11 cellular contexts compared by ENCODE assay signal in the genomic region with DNA sequence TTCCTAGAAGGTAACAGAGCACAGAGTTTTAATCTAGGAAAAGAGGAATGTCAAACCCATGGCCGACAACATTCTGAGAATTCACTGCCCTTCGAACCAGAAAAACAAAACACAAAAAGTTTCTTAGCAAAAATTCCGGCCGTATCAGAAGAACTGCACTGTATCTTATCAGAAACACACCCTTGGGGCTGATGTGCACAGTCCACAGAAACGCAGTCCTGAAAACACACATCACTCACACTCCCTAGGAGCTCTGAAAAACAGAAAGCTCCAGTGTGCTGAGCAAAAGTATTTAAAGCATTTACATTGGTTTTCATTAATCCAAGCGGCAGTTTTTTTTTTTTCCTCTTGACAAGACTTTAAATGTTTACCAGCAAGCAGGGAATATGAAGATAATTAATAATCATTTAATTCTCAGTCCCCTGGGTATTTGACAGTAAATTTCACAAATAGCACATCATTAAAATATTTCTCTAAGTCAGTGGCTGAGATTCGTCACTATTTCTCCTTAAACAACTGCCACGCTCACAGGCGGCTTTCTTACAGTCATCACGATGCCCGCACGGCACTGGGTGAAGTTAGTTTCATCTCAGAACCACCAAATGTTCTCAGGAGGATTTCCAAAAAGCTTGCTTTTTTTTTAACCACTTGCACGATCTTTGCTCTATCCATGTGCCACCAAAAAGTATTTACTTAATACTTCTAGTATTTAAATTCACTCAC. TPM values are rescaled to one million over a fixed set of nuclear protein-coding genes. Genes with fewer than 3 reads are reported as not detected.
DNase-seq lines count a peak whose midpoint lies in the region; ATAC-seq and TF ChIP-seq lines count a peak whose summit lies in the region.
"Had no signal": no experiment of that assay in that cellular context is flagged by ENCODE, and none has a peak within 500 bp of the region (broad histone marks: within the 10 kb centered on the region; RNA-seq: fewer than 3 reads in every experiment).

No MANE protein-coding gene starts in this region.

- no peaks in the 10 kb centered on the region for H3K27me3 Mint-ChIP-seq in activated T-helper 17 cell treated with anti-CD3 and anti-CD28 coated beads, Interleukin-2, amount 50 U/mL, for 72 hours

- H3K9me3 Mint-ChIP-seq in activated T-helper 17 cell treated with anti-CD3 and anti-CD28 coated beads, Interleukin-2, amount 50 U/mL, for 72 hours = no peaks in the 10 kb centered on the region
- H3K9me3 Mint-ChIP-seq: CD14-positive monocyte had no signal

- H3K9me3 ChIP-seq in left ventricle myocardium inferior (replicated peaks) (no peaks in the 10 kb centered on the region), left lung (no peaks in the 10 kb centered on the region), thoracic aorta (no peaks in the 10 kb centered on the region), suprapubic skin (no peaks in the 10 kb centered on the region)

- peak overlapping the region; percentile 99 for H3K27ac Mint-ChIP-seq in activated T-helper 17 cell treated with anti-CD3 and anti-CD28 coated beads, Interleukin-2, amount 50 U/mL, for 72 hours

- H3K4me1 Mint-ChIP-seq in activated T-helper 17 cell treated with anti-CD3 and anti-CD28 coated beads, Interleukin-2, amount 50 U/mL, for 72 hours = peaks cover 68% of the 10 kb centered on the region

- TF ChIP-seq CTCF in left ventricle myocardium inferior (IDR thresholded peaks at IDR 0.05; ENCODE audit: borderline replicate concordance) (no peak), left lung (IDR thresholded peaks at IDR 0.05) (no peak), thoracic aorta (IDR thresholded peaks at IDR 0.05) (no peak), suprapubic skin (IDR thresholded peaks at IDR 0.05) (no peak)

- ATAC-seq in left cardiac atrium = peak; percentile 39 to 44
- ATAC-seq in activated T-helper 17 cell treated with anti-CD3 and anti-CD28 coated beads, Interleukin-2, amount 50 U/mL, for 72 hours (replicated peaks) = peak; percentile 45
- peak; percentile 42 for ATAC-seq in left lung
- ATAC-seq in thoracic aorta (ENCODE audit: insufficient number of reproducible peaks, low FRiP score, low read depth) = no peak
- ATAC-seq in HG02973 (IDR thresholded peaks at IDR 0.05; ENCODE audit: unreplicated experiment) = no peak
- ATAC-seq in HG03108 (IDR thresholded peaks at IDR 0.05; ENCODE audit: unreplicated experiment) = no peak

- DNase-seq in left cardiac atrium (no peak), left ventricle myocardium inferior (no peak), left lung (no peak), thoracic aorta (ENCODE audit: low spot score) (no peak), suprapubic skin (ENCODE audit: low spot score in 2 of 2) (no peak)
- DNase-seq: retina had no signal

- no peak for TF ChIP-seq POLR2A in suprapubic skin (IDR thresholded peaks at IDR 0.05)

- peak overlapping the region; percentile 88 for H3K4me3 Mint-ChIP-seq in activated T-helper 17 cell treated with anti-CD3 and anti-CD28 coated beads, Interleukin-2, amount 50 U/mL, for 72 hours
- H3K4me3 Mint-ChIP-seq: CD14-positive monocyte had no signal

- no peaks in the 10 kb centered on the region for H3K27me3 ChIP-seq in left ventricle myocardium inferior (ENCODE audit: low read depth)
- no peaks in the 10 kb centered on the region for H3K27me3 ChIP-seq in left lung
- no peaks in the 10 kb centered on the region for H3K27me3 ChIP-seq in thoracic aorta (replicated peaks; ENCODE audit: insufficient read depth)
- no peaks in the 10 kb centered on the region for H3K27me3 ChIP-seq in suprapubic skin

- intact Hi-C loops in left cardiac atrium (cut with DNase I) = no loop called here
- intact Hi-C loops in left ventricle myocardium inferior (cut with micrococcal nuclease) = no loop called here
- intact Hi-C loops in left lung (cut with DNase I) = no loop called here

- H3K4me3 ChIP-seq in left ventricle myocardium inferior (no peak overlapping the region), left lung (no peak overlapping the region), thoracic aorta (peak overlapping the region; percentile 58), suprapubic skin (no peak overlapping the region)

- H3K4me1 ChIP-seq in left ventricle myocardium inferior (peaks cover 53% of the 10 kb centered on the region), left lung (peaks cover 0 to 36% of the 10 kb centered on the region in 2 donors), thoracic aorta (ENCODE audit: control insufficient read depth in 1 of 2, low read depth in 2 of 2) (peaks cover 16 to 33% of the 10 kb centered on the region in 2 donors), suprapubic skin (peaks cover 36% of the 10 kb centered on the region)

- WGBS in suprapubic skin = 63% methylated on average over 13 of the region's 13 CpGs

- TF ChIP-seq EP300 in suprapubic skin (IDR thresholded peaks at IDR 0.05) = no peak

- peaks cover 70% of the 10 kb centered on the region for H3K36me3 Mint-ChIP-seq in activated T-helper 17 cell treated with anti-CD3 and anti-CD28 coated beads, Interleukin-2, amount 50 U/mL, for 72 hours (ENCODE audit: low read depth)
- H3K36me3 Mint-ChIP-seq: CD14-positive monocyte had no signal

- H3K27ac ChIP-seq in left ventricle myocardium inferior (replicated peaks) (no peak overlapping the region), left lung (no peak overlapping the region), thoracic aorta (peak overlapping the region in 1 of 2 donors; percentile 40), suprapubic skin (no peak overlapping the region)
- H3K27ac ChIP-seq: KMS-11 had no signal

- H3K36me3 ChIP-seq in left ventricle myocardium inferior (no peaks in the 10 kb centered on the region), left lung (no peaks in the 10 kb centered on the region), thoracic aorta (no peaks in the 10 kb centered on the region), suprapubic skin (no peaks in the 10 kb centered on the region)

RNA-seq across cellular contexts. Expression of a gene that starts 13.3 kb away (rescaled TPM):
- total RNA-seq in left cardiac atrium = 1 to 10 TPM; 5.7 to 7.0 TPM
- 4.2 TPM for total RNA-seq in left ventricle myocardium inferior
- total RNA-seq in activated T-helper 17 cell treated with anti-CD3 and anti-CD28 coated beads, Interleukin-2, amount 50 U/mL, for 72 hours = 10 to 100 TPM; 29.4 to 41.1 TPM
- 1 to 10 TPM; 5.3 to 6.9 TPM for total RNA-seq in left lung
- total RNA-seq in thoracic aorta = 10 to 100 TPM; 11.9 to 24.5 TPM
- 10 to 100 TPM in 2 of 4 donors, 1 to 10 TPM in 2; 5.4 to 15.7 (median 8.4) TPM for total RNA-seq in suprapubic skin

Comparison
In these comparisons a context has a peak if more than half of its experiments do, and no peak if none do; other contexts are left out.
1. ATAC-seq: peak in left cardiac atrium (2 of 2), activated T-helper 17 cell treated with anti-CD3 and anti-CD28 coated beads, Interleukin-2, amount 50 U/mL, for 72 hours (single experiment) and left lung (single experiment); none in thoracic aorta (single experiment), HG02973 (single experiment) and HG03108 (single experiment).